8 cellular contexts compared by ENCODE assay signal in genomic region chr2:201909961-201910361, GRCh38.
DNase-seq lines count a peak whose midpoint lies in the region; ATAC-seq, FAIRE-seq and TF ChIP-seq lines count a peak whose summit lies in the region.

No MANE protein-coding gene starts in this region.

- no peaks in the 10 kb centered on the region for H3K36me3 Mint-ChIP-seq in activated T-cell treated with anti-CD3 and anti-CD28 coated beads, Interleukin-2, amount 50 U/mL, for 24 hours (ENCODE audit: low read depth)
- no peaks in the 10 kb centered on the region for H3K36me3 Mint-ChIP-seq in activated T-cell treated with anti-CD3 and anti-CD28 coated beads, Interleukin-2, amount 50 U/mL, for 4 hours (ENCODE audit: insufficient read depth)
- H3K36me3 Mint-ChIP-seq in activated naive CD8-positive, alpha-beta T cell treated with anti-CD3 and anti-CD28 coated beads for 36 hours, result no peaks in the 10 kb centered on the region

- peak overlapping the region; percentile 58 for H3K27ac Mint-ChIP-seq in activated T-cell treated with anti-CD3 and anti-CD28 coated beads, Interleukin-2, amount 50 U/mL, for 24 hours
- H3K27ac Mint-ChIP-seq in activated naive CD8-positive, alpha-beta T cell treated with anti-CD3 and anti-CD28 coated beads for 36 hours, result no peak overlapping the region

- H3K27me3 ChIP-seq in smooth muscle cell (ENCODE audit: low read depth), result no peaks in the 10 kb centered on the region
- H3K27me3 ChIP-seq in esophagus muscularis mucosa, result no peaks in the 10 kb centered on the region

- peak overlapping the region; percentile 49 for H3K9ac ChIP-seq in smooth muscle cell (ENCODE audit: low read depth)

- no peak for DNase-seq in activated T-cell treated with anti-CD3 and anti-CD28 coated beads, Interleukin-2, amount 50 U/mL, for 24 hours
- DNase-seq in activated T-cell treated with anti-CD3 and anti-CD28 coated beads, Interleukin-2, amount 50 U/mL, for 4 hours, result no peak
- DNase-seq in activated naive CD8-positive, alpha-beta T cell treated with anti-CD3 and anti-CD28 coated beads for 36 hours, result peak; percentile 4
- DNase-seq in smooth muscle cell (lab: John Stamatoyannopoulos, UW; ENCODE audit: unreplicated experiment) (no peak), esophagus muscularis mucosa (ENCODE audit: extremely low spot score) (no peak), frontal cortex (ENCODE audit: low spot score in 2 of 2) (no peak)

- no peaks in the 10 kb centered on the region for H4K20me1 ChIP-seq in smooth muscle cell (ENCODE audit: low read depth)

- TF ChIP-seq POLR2A in esophagus muscularis mucosa (IDR thresholded peaks at IDR 0.05; ENCODE audit: low read depth), result no peak

- no peak overlapping the region for H3K4me3 Mint-ChIP-seq in activated T-cell treated with anti-CD3 and anti-CD28 coated beads, Interleukin-2, amount 50 U/mL, for 24 hours
- H3K4me3 Mint-ChIP-seq in activated T-cell treated with anti-CD3 and anti-CD28 coated beads, Interleukin-2, amount 50 U/mL, for 4 hours, result no peak overlapping the region
- no peak overlapping the region for H3K4me3 Mint-ChIP-seq in activated naive CD8-positive, alpha-beta T cell treated with anti-CD3 and anti-CD28 coated beads for 36 hours

- no peaks in the 10 kb centered on the region for H3K79me2 ChIP-seq in smooth muscle cell (ENCODE audit: low read depth)

- H3K4me2 ChIP-seq in smooth muscle cell, result peak overlapping the region; percentile 73

- no peak for FAIRE-seq in frontal cortex (lab: Jason Lieb, UNC)

- peak overlapping the region; percentile 90 for H3K27ac ChIP-seq in smooth muscle cell (ENCODE audit: low read depth)
- H3K27ac ChIP-seq in esophagus muscularis mucosa (replicated peaks in 1 of 4), result no peak overlapping the region

- no peaks in the 10 kb centered on the region for H3F3A ChIP-seq in smooth muscle cell (ENCODE audit: low read depth)

- no peaks in the 10 kb centered on the region for H3K9me3 ChIP-seq in smooth muscle cell (replicated peaks; ENCODE audit: low read depth)
- no peaks in the 10 kb centered on the region for H3K9me3 ChIP-seq in esophagus muscularis mucosa

- peaks cover 12% of the 10 kb centered on the region for H3K27me3 Mint-ChIP-seq in activated T-cell treated with anti-CD3 and anti-CD28 coated beads, Interleukin-2, amount 50 U/mL, for 24 hours
- H3K27me3 Mint-ChIP-seq in activated T-cell treated with anti-CD3 and anti-CD28 coated beads, Interleukin-2, amount 50 U/mL, for 4 hours (ENCODE audit: low read depth), result peaks cover 6% of the 10 kb centered on the region
- H3K27me3 Mint-ChIP-seq in activated naive CD8-positive, alpha-beta T cell treated with anti-CD3 and anti-CD28 coated beads for 36 hours, result peaks cover 7% of the 10 kb centered on the region

- H3K4me1 Mint-ChIP-seq in activated T-cell treated with anti-CD3 and anti-CD28 coated beads, Interleukin-2, amount 50 U/mL, for 24 hours (ENCODE audit: low read depth), result peaks cover 10% of the 10 kb centered on the region
- peaks cover 7% of the 10 kb centered on the region for H3K4me1 Mint-ChIP-seq in activated T-cell treated with anti-CD3 and anti-CD28 coated beads, Interleukin-2, amount 50 U/mL, for 4 hours (ENCODE audit: low read depth)
- H3K4me1 Mint-ChIP-seq in activated naive CD8-positive, alpha-beta T cell treated with anti-CD3 and anti-CD28 coated beads for 36 hours, result peaks cover 7% of the 10 kb centered on the region

- H3K4me1 ChIP-seq in smooth muscle cell (ENCODE audit: low read depth) (peaks cover 8% of the 10 kb centered on the region), esophagus muscularis mucosa (peaks cover 0 to 16% (median 10%) of the 10 kb centered on the region in 4 donors)

- no peak for TF ChIP-seq EP300 in esophagus muscularis mucosa (IDR thresholded peaks at IDR 0.05)

- intact Hi-C loops in esophagus muscularis mucosa (cut with DNase I), result no loop called here

- H3K36me3 ChIP-seq in smooth muscle cell (ENCODE audit: low read depth), result no peaks in the 10 kb centered on the region
- no peaks in the 10 kb centered on the region for H3K36me3 ChIP-seq in esophagus muscularis mucosa

- H2AFZ ChIP-seq in smooth muscle cell (ENCODE audit: low read depth), result no peak overlapping the region

- H3K4me3 ChIP-seq in smooth muscle cell (peak overlapping the region; percentile 11), esophagus muscularis mucosa (peak overlapping the region in 1 of 4 donors; percentile 16)

- no peak for TF ChIP-seq CTCF in smooth muscle cell (IDR thresholded peaks at IDR 0.05; ENCODE audit: borderline replicate concordance, insufficient read depth, poor library complexity, severe bottlenecking)
- no peak for TF ChIP-seq CTCF in esophagus muscularis mucosa (IDR thresholded peaks at IDR 0.05)

- 27% methylated on average over 4 of the region's 4 CpGs for WGBS in smooth muscle cell (ENCODE audit: low lambda C conversion rate)
- 35% methylated on average over 4 of the region's 4 CpGs for WGBS in esophagus muscularis mucosa

- no peaks in the 10 kb centered on the region for H3K9me3 Mint-ChIP-seq in activated T-cell treated with anti-CD3 and anti-CD28 coated beads, Interleukin-2, amount 50 U/mL, for 24 hours
- no peaks in the 10 kb centered on the region for H3K9me3 Mint-ChIP-seq in activated T-cell treated with anti-CD3 and anti-CD28 coated beads, Interleukin-2, amount 50 U/mL, for 4 hours
- no peaks in the 10 kb centered on the region for H3K9me3 Mint-ChIP-seq in activated naive CD8-positive, alpha-beta T cell treated with anti-CD3 and anti-CD28 coated beads for 36 hours

- ATAC-seq in activated T-cell treated with anti-CD3 and anti-CD28 coated beads, Interleukin-2, amount 50 U/mL, for 4 hours, result no peak
- peak; percentile 81 for ATAC-seq in HG03095 (IDR thresholded peaks at IDR 0.05; ENCODE audit: unreplicated experiment)
- ATAC-seq in HG03159 (IDR thresholded peaks at IDR 0.05; ENCODE audit: unreplicated experiment), result no peak
